Comparison of ENCODE assay signal across 9 cellular contexts in genomic region chr7:158811461-158811860, GRCh38. TPM values are rescaled to one million over a fixed set of nuclear protein-coding genes. Genes with fewer than 3 reads are reported as not detected.
A peak's percentile ranks its signal among the peaks of the same experiment; 100 is the strongest.
DNase-seq lines count a peak whose midpoint lies in the region; ATAC-seq, FAIRE-seq and TF ChIP-seq lines count a peak whose summit lies in the region.
"Had no signal": no experiment of that assay in that cellular context is flagged by ENCODE, and none has a peak within 500 bp of the region (broad histone marks: within the 10 kb centered on the region; RNA-seq: fewer than 3 reads in every experiment).

No MANE protein-coding gene starts in this region.

- DNase-seq in A549 (ENCODE audit: low read depth in 1 of 2, low spot score in 1 of 2) (peak in 1 of 2 experiments; percentile 55), RWPE1 (ENCODE audit: low spot score) (no peak), cardiac fibroblast (ENCODE audit: low read depth in 2 of 2) (peak; percentile 77 to 85), non-pigmented ciliary epithelial cell (ENCODE audit: low read depth) (peak; percentile 55), left colon (no peak), anterior cingulate cortex (lab: John Stamatoyannopoulos, UW) (no peak), DMS79 treated with DMSO at 0.1 percent for 48 hours (lab: John Stamatoyannopoulos, UW) (no peak)

- H3K27ac ChIP-seq in A549, result peak overlapping the region; percentile 55 to 89
- peak overlapping the region; percentile 91 for H3K27ac ChIP-seq in RWPE1
- H3K27ac ChIP-seq: SK-N-MC had no signal

- H3K4me2 ChIP-seq in A549, result peak overlapping the region; percentile 52

- no peak for TF ChIP-seq EP300 in A549 (IDR thresholded peaks at IDR 0.05)

- POLR2A ChIA-PET in A549 (lab: Yijun Ruan, JAX) (interaction anchor here (0.6 to 1.5 kb wide), 3 partner anchors 18 to 106 kb away, joined by 4 to 6 read pairs (median 6); partner anchors contain the start of gene ESYT2), RWPE1 (lab: Yijun Ruan, JAX; ENCODE audit: low non-redundant PET) (no interaction called here)

- intact Hi-C loops in left colon (cut with DNase I, micrococcal nuclease), result no loop called here

- FAIRE-seq in A549 (lab: Jason Lieb, UNC), result no peak

- peaks cover 57% of the 10 kb centered on the region for H3K4me1 ChIP-seq in A549

- TF ChIP-seq CTCF in A549 (IDR thresholded peaks at IDR 0.05) (no peak), RWPE1 (conservative IDR thresholded peaks at IDR 0.05; ENCODE audit: low read depth) (no peak), cardiac fibroblast (IDR thresholded peaks at IDR 0.05; ENCODE audit: low read depth, low read length) (no peak)

- no peak overlapping the region for H3K4me3 ChIP-seq in A549
- no peak overlapping the region for H3K4me3 ChIP-seq in cardiac fibroblast (replicated peaks in 1 of 2; ENCODE audit: low read depth in 2 of 2, low read length in 2 of 2)
- H3K4me3 ChIP-seq: SK-N-MC had no signal

- 74% methylated on average over 8 of the region's 8 CpGs for WGBS in A549 (ENCODE audit: missing lambda C conversion rate)

- CTCF ChIA-PET in A549 (lab: Yijun Ruan, JAX) (interaction anchor here (1.0 to 1.7 kb wide), 4 partner anchors 8 to 165 kb away, joined by 3 read pairs; partner anchors contain the start of gene ESYT2), RWPE1 (lab: Yijun Ruan, JAX) (no interaction called here)

- no peaks in the 10 kb centered on the region for H3K9me3 ChIP-seq in A549

- peak; percentile 70 to 75; a peak in 5 of 6 replicates for ATAC-seq in A549
- ATAC-seq in left colon, result no peak
- no peak for ATAC-seq in HG03196 (IDR thresholded peaks at IDR 0.05; ENCODE audit: unreplicated experiment)

- TF ChIP-seq RAD21 in A549 (conservative IDR thresholded peaks at IDR 0.05 in 1 of 2, IDR thresholded peaks at IDR 0.05 in 1 of 2), result no peak

- no peak for TF ChIP-seq POLR2A in A549 (IDR thresholded peaks at IDR 0.05; ENCODE audit: low read length)

TF ChIP-seq in A549, 52 proteins besides CTCF, POLR2A, EP300 and RAD21:
- no peak for TF ChIP-seq JUN (IDR thresholded peaks at IDR 0.05)
- no peak for TF ChIP-seq RCOR1 (IDR thresholded peaks at IDR 0.05; ENCODE audit: low read depth, low read length)
- no peak for TF ChIP-seq ESRRA (IDR thresholded peaks at IDR 0.05; ENCODE audit: borderline replicate concordance, low read length)
- no peak for TF ChIP-seq TP53 (CRISPR knock-in tag; IDR thresholded peaks at IDR 0.05)
- TF ChIP-seq REST (IDR thresholded peaks at IDR 0.05), result no peak
- TF ChIP-seq RARB (CRISPR knock-in tag; IDR thresholded peaks at IDR 0.05), result no peak
- no peak for TF ChIP-seq ZC3H11A (IDR thresholded peaks at IDR 0.05)
- no peak for TF ChIP-seq BHLHE40 (IDR thresholded peaks at IDR 0.05; ENCODE audit: low read depth, low read length)
- TF ChIP-seq HMGXB4 (CRISPR knock-in tag; IDR thresholded peaks at IDR 0.05; ENCODE audit: borderline replicate concordance), result no peak
- TF ChIP-seq ZNF302 (CRISPR knock-in tag; IDR thresholded peaks at IDR 0.05), result no peak
- TF ChIP-seq BCL3 (IDR thresholded peaks at IDR 0.05), result no peak
- no peak for TF ChIP-seq PBX3 (IDR thresholded peaks at IDR 0.05)
- no peak for TF ChIP-seq KDM1A (IDR thresholded peaks at IDR 0.05; ENCODE audit: low read depth)
- TF ChIP-seq CEBPB (IDR thresholded peaks at IDR 0.05), result no peak
- TF ChIP-seq NFE2L2 (conservative IDR thresholded peaks at IDR 0.05; ENCODE audit: low read length), result no peak
- no peak for TF ChIP-seq GATA3 (IDR thresholded peaks at IDR 0.05; ENCODE audit: borderline replicate concordance)
- TF ChIP-seq NR3C1 (IDR thresholded peaks at IDR 0.05), result no peak
- no peak for TF ChIP-seq E2F6 (IDR thresholded peaks at IDR 0.05; ENCODE audit: borderline replicate concordance, low read depth)
TF ChIP-seq in A549: peak in this region for 0.

RNA-seq across cellular contexts. Expression of gene ESYT2, which starts 17.8 kb away (rescaled TPM):
- 73.2 and 77.0 TPM in 2 replicates for polyA plus RNA-seq in A549 (2011; rRNA removed)
- 22.5 and 29.6 TPM in 2 replicates for polyA plus RNA-seq in A549 (2012; cell fraction: cytosol; rRNA removed)
- 30.1 and 31.2 TPM in 2 replicates for polyA plus RNA-seq in A549 (2012; cell fraction: nucleus; rRNA removed)
- 41.8 to 48.3 TPM (median 45.8 TPM) in 3 replicates for polyA plus RNA-seq in A549 (2017; fragmentation: RNase III; extraction: RNeasy Plus Mini Kit Qiagen cat#74134 plus additional on column Dnase treatment)
- polyA minus RNA-seq in A549 (2011; rRNA and poly(A)+ RNA removed), result 54.6 and 62.5 TPM in 2 replicates
- 10 to 100 TPM; 68.8 to 86.0 TPM for total RNA-seq in left colon

RNA-seq across cellular contexts. Expression of gene DYNC2I1, which starts 44.9 kb away (rescaled TPM):
- 10.6 and 17.4 TPM in 2 replicates for polyA plus RNA-seq in A549 (2011; rRNA removed)
- polyA plus RNA-seq in A549 (2012; cell fraction: cytosol; rRNA removed), result 11.0 and 11.8 TPM in 2 replicates
- polyA plus RNA-seq in A549 (2012; cell fraction: nucleus; rRNA removed), result 41.8 and 42.7 TPM in 2 replicates
- polyA plus RNA-seq in A549 (2017; fragmentation: RNase III; extraction: RNeasy Plus Mini Kit Qiagen cat#74134 plus additional on column Dnase treatment), result 8.7 to 10.0 TPM (median 9.1 TPM) in 3 replicates
- 5.8 and 7.5 TPM in 2 replicates for polyA minus RNA-seq in A549 (2011; rRNA and poly(A)+ RNA removed)
- 10 to 100 TPM; 20.6 to 22.2 TPM for total RNA-seq in left colon

Comparison
In these comparisons a context has a peak if more than half of its experiments do, and no peak if none do; other contexts are left out.
1. ATAC-seq: peak in A549 (2 of 2); none in left colon (single experiment) and HG03196 (single experiment).
2. DNase-seq: peak in cardiac fibroblast (2 of 2) and non-pigmented ciliary epithelial cell (single experiment); none in RWPE1 (single experiment), left colon (0 of 2), anterior cingulate cortex (0 of 58) and DMS79 treated with DMSO at 0.1 percent for 48 hours (single experiment).